Comparison of ENCODE assay signal across 1 cellular context in genomic region chr1:112674986-112675727, GRCh38.
TF ChIP-seq lines count a peak whose summit lies in the region.

No MANE protein-coding gene starts in this region.

TF ChIP-seq in HepG2, 621 proteins besides CTCF, POLR2A, EP300 and RAD21 (continued from another document and continues in another):
- TF ChIP-seq IRF1 (CRISPR knock-in tag; IDR thresholded peaks at IDR 0.05; ENCODE audit: low read depth) = peak; percentile 23; the same call in 1 of the 2 replicates
- peak; percentile 80 for TF ChIP-seq RBFOX2 (IDR thresholded peaks at IDR 0.05; ENCODE audit: low read depth, low read length)
- TF ChIP-seq NKX3-1 (CRISPR knock-in tag; IDR thresholded peaks at IDR 0.05) = 0 out of 2 replicates have a peak, but pooled peaks have one; percentile 8
- TF ChIP-seq HOXD1 (CRISPR knock-in tag; IDR thresholded peaks at IDR 0.05) = 0 out of 2 replicates have a peak, but pooled peaks have one; percentile 7
- peak; percentile 64 for TF ChIP-seq ZNF770 (CRISPR knock-in tag; IDR thresholded peaks at IDR 0.05)
- no peak for TF ChIP-seq DPF2 (CRISPR knock-in tag; IDR thresholded peaks at IDR 0.05; ENCODE audit: borderline replicate concordance, low read depth)
- 0 out of 2 replicates have a peak, but pooled peaks have one; percentile 30 for TF ChIP-seq SALL2 (CRISPR knock-in tag; IDR thresholded peaks at IDR 0.05)
- peak; percentile 46; the same call in 1 of the 2 replicates for TF ChIP-seq SP4 (CRISPR knock-in tag; IDR thresholded peaks at IDR 0.05)
- TF ChIP-seq BCL3 (CRISPR knock-in tag; IDR thresholded peaks at IDR 0.05) = peak; percentile 44; the same call in 1 of the 2 replicates
- peak; percentile 62 for TF ChIP-seq ZNF687 (CRISPR knock-in tag; IDR thresholded peaks at IDR 0.05)
- peak; percentile 80 for TF ChIP-seq PATZ1 (CRISPR knock-in tag; IDR thresholded peaks at IDR 0.05)
- TF ChIP-seq EEA1 (CRISPR knock-in tag; IDR thresholded peaks at IDR 0.05; ENCODE audit: borderline replicate concordance) = peak; percentile 74; the same call in 1 of the 2 replicates
- no peak for TF ChIP-seq ZMAT5 (CRISPR knock-in tag; IDR thresholded peaks at IDR 0.05; ENCODE audit: borderline replicate concordance, low read depth)
- peak; percentile 66 for TF ChIP-seq ASH2L (IDR thresholded peaks at IDR 0.05; ENCODE audit: insufficient read length, low read depth, low read length)
- no peak for TF ChIP-seq TAF15 (IDR thresholded peaks at IDR 0.05; ENCODE audit: low read depth, low read length, poor library complexity, severe bottlenecking)
- TF ChIP-seq ZNF605 (CRISPR knock-in tag; IDR thresholded peaks at IDR 0.05) = peak; percentile 3; the same call in 1 of the 2 replicates
- peak; percentile 64; the same call in 1 of the 2 replicates for TF ChIP-seq ZNF430 (CRISPR knock-in tag; IDR thresholded peaks at IDR 0.05)
- TF ChIP-seq MAF1 (CRISPR knock-in tag; IDR thresholded peaks at IDR 0.05; ENCODE audit: borderline replicate concordance) = no peak
- TF ChIP-seq HDAC6 (IDR thresholded peaks at IDR 0.05; ENCODE audit: low read depth, low read length) = no peak
- 0 out of 2 replicates have a peak, but pooled peaks have one; percentile 11 for TF ChIP-seq CREBL2 (CRISPR knock-in tag; IDR thresholded peaks at IDR 0.05; ENCODE audit: borderline replicate concordance)
- TF ChIP-seq ZNF556 (CRISPR knock-in tag; IDR thresholded peaks at IDR 0.05; ENCODE audit: borderline replicate concordance) = no peak
- TF ChIP-seq MTERF4 (CRISPR knock-in tag; IDR thresholded peaks at IDR 0.05) = peak; percentile 38; the same call in 1 of the 2 replicates
- peak; percentile 57; the same call in 1 of the 2 replicates for TF ChIP-seq ZBTB10 (CRISPR knock-in tag; IDR thresholded peaks at IDR 0.05; ENCODE audit: borderline replicate concordance)
- TF ChIP-seq ZNF709 (CRISPR knock-in tag; IDR thresholded peaks at IDR 0.05) = peak; percentile 41
- peak; percentile 16 for TF ChIP-seq PTBP1 (IDR thresholded peaks at IDR 0.05; ENCODE audit: low read depth, low read length, poor library complexity, severe bottlenecking)
- peak; percentile 48 for TF ChIP-seq HNRNPLL (IDR thresholded peaks at IDR 0.05; ENCODE audit: low read depth, low read length, poor library complexity, severe bottlenecking)
- peak; percentile 10; the same call in 1 of the 2 replicates for TF ChIP-seq FOXO1 (CRISPR knock-in tag; IDR thresholded peaks at IDR 0.05)
- peak; percentile 41; the same call in 1 of the 2 replicates for TF ChIP-seq ZHX1 (CRISPR knock-in tag; IDR thresholded peaks at IDR 0.05; ENCODE audit: low read depth)
- TF ChIP-seq ZNF768 (CRISPR knock-in tag; IDR thresholded peaks at IDR 0.05) = peak; percentile 56; the same call in 1 of the 2 replicates
- 0 out of 2 replicates have a peak, but pooled peaks have one; percentile 16 for TF ChIP-seq ZSCAN12 (CRISPR knock-in tag; IDR thresholded peaks at IDR 0.05)
- TF ChIP-seq ZNF574 (CRISPR knock-in tag; IDR thresholded peaks at IDR 0.05) = peak; percentile 63; the same call in 1 of the 2 replicates
- TF ChIP-seq ZNF414 (CRISPR knock-in tag; IDR thresholded peaks at IDR 0.05) = 0 out of 2 replicates have a peak, but pooled peaks have one; percentile 61
